ENCODE assay signal across 18 cellular contexts in the genomic region with DNA sequence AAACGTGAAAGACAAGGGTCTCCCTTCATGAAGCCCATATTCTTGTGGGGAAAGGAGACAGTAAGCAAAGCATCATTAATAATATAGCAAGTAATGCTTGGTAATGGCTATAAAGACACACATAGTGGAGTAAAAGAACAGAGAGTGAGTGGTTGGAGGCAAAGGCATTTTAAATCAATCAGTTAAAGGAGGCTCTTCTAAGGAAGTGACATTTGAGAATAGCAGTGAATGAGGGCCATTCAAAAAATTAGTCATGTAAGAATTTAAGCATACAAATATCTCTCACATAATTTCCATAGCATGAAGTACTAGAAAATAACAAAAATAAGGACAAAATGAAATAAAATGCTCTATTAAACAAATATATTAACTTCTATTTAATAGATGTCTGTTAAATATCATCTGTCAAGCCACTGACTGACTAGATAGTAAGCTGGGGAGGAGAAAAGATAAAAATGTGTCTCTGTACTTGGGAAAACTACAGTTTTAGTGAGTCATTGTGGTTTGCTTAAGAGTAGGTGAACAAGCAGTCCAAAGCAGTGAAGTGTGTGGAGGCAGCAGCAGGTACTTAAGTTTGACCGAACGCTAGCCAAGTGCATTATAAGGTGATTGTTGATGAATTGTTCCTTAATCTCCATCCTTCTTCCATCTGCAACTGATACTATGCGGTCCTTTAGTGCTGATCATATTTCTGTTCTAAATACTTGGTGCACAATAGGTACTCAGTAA.
A peak's percentile ranks its signal among the peaks of the same experiment; 100 is the strongest.
DNase-seq lines count a peak whose midpoint lies in the region; ATAC-seq, FAIRE-seq and TF ChIP-seq lines count a peak whose summit lies in the region.
"Had no signal": no experiment of that assay in that cellular context is flagged by ENCODE, and none has a peak within 500 bp of the region (broad histone marks: within the 10 kb centered on the region; RNA-seq: fewer than 3 reads in every experiment).

No MANE protein-coding gene starts in this region.

- no peaks in the 10 kb centered on the region for H3K27me3 ChIP-seq in foreskin keratinocyte
- H3K27me3 ChIP-seq in thyroid gland = no peaks in the 10 kb centered on the region
- H3K27me3 ChIP-seq: heart left ventricle, tibial nerve had no signal

- TF ChIP-seq POLR2A in thyroid gland (IDR thresholded peaks at IDR 0.05) (no peak), GM12891 (IDR thresholded peaks at IDR 0.05; ENCODE audit: low read depth, low read length) (no peak)

- H3K9me3 ChIP-seq in thyroid gland = no peaks in the 10 kb centered on the region
- H3K9me3 ChIP-seq: heart left ventricle, tibial nerve had no signal

- H3K27ac ChIP-seq in foreskin keratinocyte (no peak overlapping the region), thyroid gland (peak overlapping the region in 1 of 3 donors; percentile 52)
- H3K27ac ChIP-seq: heart left ventricle, tibial nerve had no signal

- DNase-seq in NCI-H187 treated with DMSO at 0.1 percent for 48 hours (lab: John Stamatoyannopoulos, UW) = peak; percentile 7
- DNase-seq in NCI-H187 (lab: John Stamatoyannopoulos, UW) = no peak
- peak; percentile 65 for DNase-seq in RCC 7860 (ENCODE audit: low spot score)
- DNase-seq in foreskin keratinocyte = peak; percentile 27 to 57
- DNase-seq in thyroid gland = peak; percentile 52
- DNase-seq in GM12891 (ENCODE audit: insufficient read length, low spot score) = no peak
- no peak for DNase-seq in middle frontal gyrus (ENCODE audit: extremely low spot score, low spot score)
- DNase-seq in activated naive CD4-positive, alpha-beta T cell treated with Interleukin-2 at 50 U/mL for 16 hours = no peak
- DNase-seq: 8988T; GDM1; heart left ventricle; left colon; MV-4-11; NCI-H446; stimulated activated CD4-positive, alpha-beta T cell treated with anti-CD3 and anti-CD28 coated beads, Interleukin-1b, Interleukin-23, amount 100 ng/mL, for 48 hours; T-cell had no signal

- H3K36me3 ChIP-seq in thyroid gland = no peaks in the 10 kb centered on the region
- H3K36me3 ChIP-seq: heart left ventricle, tibial nerve had no signal

- TF ChIP-seq CTCF in foreskin keratinocyte (conservative IDR thresholded peaks at IDR 0.05) = no peak
- TF ChIP-seq CTCF in thyroid gland (IDR thresholded peaks at IDR 0.05) = no peak

- no peaks in the 10 kb centered on the region for H3K4me1 ChIP-seq in foreskin keratinocyte
- peaks cover 7 to 13% of the 10 kb centered on the region in 2 donors for H3K4me1 ChIP-seq in thyroid gland

- H3K4me3 ChIP-seq in thyroid gland (replicated peaks in 1 of 3) = no peak overlapping the region
- H3K4me3 ChIP-seq: heart left ventricle, tibial nerve had no signal

- FAIRE-seq in RCC 7860 (lab: Jason Lieb, UNC) (peak; percentile 96), GM12891 (lab: Jason Lieb, UNC) (no peak)

- intact Hi-C loops in thyroid gland (cut with DNase I) = no loop called here

- peak; percentile 92 for ATAC-seq in foreskin keratinocyte
- ATAC-seq: heart left ventricle, left colon, Panc1, T-cell had no signal

- WGBS in thyroid gland, 2 donors = 46 to 48% methylated on average over 4 of the region's 4 CpGs

TF ChIP-seq in GM12891, 5 proteins besides CTCF, POLR2A, EP300 and RAD21:
- TF ChIP-seq PAX5 (IDR thresholded peaks at IDR 0.05; ENCODE audit: insufficient read depth, low read length, severe bottlenecking) (no peak), TAF1 (IDR thresholded peaks at IDR 0.05; ENCODE audit: low read depth, low read length) (no peak), SPI1 (IDR thresholded peaks at IDR 0.05; ENCODE audit: low read depth, low read length) (no peak), POU2F2 (IDR thresholded peaks at IDR 0.05; ENCODE audit: low read depth, low read length) (no peak), POLR2AphosphoS5 (IDR thresholded peaks at IDR 0.05; ENCODE audit: low read depth, low read length) (no peak)

Comparison
In these comparisons a context has a peak if more than half of its experiments do, and no peak if none do; other contexts are left out.
1. DNase-seq: peak in NCI-H187 treated with DMSO at 0.1 percent for 48 hours (single experiment), RCC 7860 (single experiment), foreskin keratinocyte (2 of 2) and thyroid gland (2 of 2); none in NCI-H187 (0 of 2), GM12891 (single experiment), middle frontal gyrus (single experiment) and activated naive CD4-positive, alpha-beta T cell treated with Interleukin-2 at 50 U/mL for 16 hours (single experiment).